22 cellular contexts compared by ENCODE assay signal in genomic region chr3:194370753-194371152, GRCh38. TPM values are rescaled to one million over a fixed set of nuclear protein-coding genes. Genes with fewer than 3 reads are reported as not detected.
DNase-seq lines count a peak whose midpoint lies in the region; ATAC-seq, FAIRE-seq and TF ChIP-seq lines count a peak whose summit lies in the region.
"Had no signal": no experiment of that assay in that cellular context is flagged by ENCODE, and none has a peak within 500 bp of the region (broad histone marks: within the 10 kb centered on the region; RNA-seq: fewer than 3 reads in every experiment).

No MANE protein-coding gene starts in this region.

- no peak overlapping the region for H3K4me3 Mint-ChIP-seq in naive thymus-derived CD8-positive, alpha-beta T cell

- H3K4me3 ChIP-seq in SJSA1 (no peak overlapping the region), epithelial cell of esophagus (ENCODE audit: low read length) (no peak overlapping the region), tibial nerve (no peak overlapping the region)
- H3K4me3 ChIP-seq: Peyer's patch had no signal

- no peaks in the 10 kb centered on the region for H3K36me3 Mint-ChIP-seq in naive thymus-derived CD8-positive, alpha-beta T cell

- TF ChIP-seq EP300 in tibial nerve (IDR thresholded peaks at IDR 0.05): no peak

- TF ChIP-seq POLR2A in tibial nerve (IDR thresholded peaks at IDR 0.05): no peak

- DNase-seq in SIG-M5 treated with dmso at 0.1 percent for 504 hours (lab: John Stamatoyannopoulos, UW; ENCODE audit: unreplicated experiment) (peak; percentile 21), SIG-M5 (lab: John Stamatoyannopoulos, UW) (no peak), SJSA1 (ENCODE audit: low read depth in 1 of 2, low spot score in 2 of 2) (peak in 1 of 2 experiments; percentile 31), epithelial cell of esophagus (ENCODE audit: low read depth) (peak; percentile 8), urothelium cell line (ENCODE audit: low spot score) (peak; percentile 37), NCI-H2196 (lab: John Stamatoyannopoulos, UW; ENCODE audit: unreplicated experiment) (no peak), tibial nerve (ENCODE audit: low spot score in 2 of 2) (no peak)
- no peak for DNase-seq in naive thymus-derived CD8-positive, alpha-beta T cell
- DNase-seq: 8988T, DND-41, GOT3, HFFc6, KG1, NCI-H1092, NCI-H1694 treated with DMSO at 0.1 percent for 48 hours, NCI-H2107, NCI-H226, NCI-H524 treated with DMSO at 0.1 percent for 48 hours, Peyer's patch, SHP77 had no signal

- H3K27me3 ChIP-seq in SJSA1 (replicated peaks) (no peaks in the 10 kb centered on the region), tibial nerve (peaks cover 0 to 4% of the 10 kb centered on the region in 2 donors)
- H3K27me3 ChIP-seq: Peyer's patch had no signal

- no peak for FAIRE-seq in urothelium cell line (lab: Jason Lieb, UNC)
- FAIRE-seq: G401.6 had no signal

- no peaks in the 10 kb centered on the region for H3K9me3 Mint-ChIP-seq in naive thymus-derived CD8-positive, alpha-beta T cell
- H3K9me3 Mint-ChIP-seq: HFFc6 had no signal

- H3K27ac ChIP-seq in SJSA1 (peak overlapping the region; percentile 30; the same call in 1 of the 2 replicates), tibial nerve (no peak overlapping the region)
- H3K27ac ChIP-seq: Peyer's patch had no signal

- 55 to 62% methylated on average over 10 of the region's 10 CpGs for WGBS in tibial nerve, 2 donors

- POLR2A ChIA-PET in naive thymus-derived CD8-positive, alpha-beta T cell (lab: Charles Lee): interaction anchor here (0.7 kb wide), 1 partner anchor 18 kb away, joined by 6 read pairs; no protein-coding TSS in a partner anchor

- no peaks in the 10 kb centered on the region for H3K36me3 ChIP-seq in SJSA1
- H3K36me3 ChIP-seq in tibial nerve: no peaks in the 10 kb centered on the region
- H3K36me3 ChIP-seq: Peyer's patch had no signal

- H3K27ac Mint-ChIP-seq in naive thymus-derived CD8-positive, alpha-beta T cell: no peak overlapping the region
- H3K27ac Mint-ChIP-seq: HFFc6 had no signal

- peaks cover 24 to 70% (median 39%) of the 10 kb centered on the region in 5 donors for H3K27me3 Mint-ChIP-seq in naive thymus-derived CD8-positive, alpha-beta T cell

- no peak for ATAC-seq in naive thymus-derived CD8-positive, alpha-beta T cell

- H3K4me1 Mint-ChIP-seq in naive thymus-derived CD8-positive, alpha-beta T cell: peaks cover 0 to 11% (median under 1%) of the 10 kb centered on the region in 4 donors

- TF ChIP-seq CTCF in epithelial cell of esophagus (IDR thresholded peaks at IDR 0.05; ENCODE audit: insufficient read depth, low read depth, low read length, missing control alignments) (no peak), tibial nerve (IDR thresholded peaks at IDR 0.05) (no peak)

- H3K4me1 ChIP-seq in SJSA1 (replicated peaks) (peaks cover 32% of the 10 kb centered on the region), tibial nerve (peaks cover 0 to 20% (median 0%) of the 10 kb centered on the region in 4 donors)
- H3K4me1 ChIP-seq: Peyer's patch had no signal

- H3K9me3 ChIP-seq in SJSA1 (replicated peaks) (no peaks in the 10 kb centered on the region), tibial nerve (no peaks in the 10 kb centered on the region)
- H3K9me3 ChIP-seq: Peyer's patch had no signal

RNA-seq across cellular contexts. Expression of gene LRRC15, which starts 1.2 kb away (rescaled TPM):
- total RNA-seq in SJSA1 (2014; rRNA removed; shearing (Covaris generic)): 1.4 and 4.9 TPM in 2 replicates
- not detected for total RNA-seq in naive thymus-derived CD8-positive, alpha-beta T cell
- not detected for polyA plus RNA-seq in naive thymus-derived CD8-positive, alpha-beta T cell
- not detected for total RNA-seq in tibial nerve

RNA-seq across cellular contexts. Expression of gene CPN2, which starts 19.6 kb away (rescaled TPM):
- not detected in 2 replicates for total RNA-seq in SJSA1 (2014; rRNA removed; shearing (Covaris generic))
- not detected for total RNA-seq in naive thymus-derived CD8-positive, alpha-beta T cell
- not detected for polyA plus RNA-seq in naive thymus-derived CD8-positive, alpha-beta T cell
- total RNA-seq in tibial nerve: not detected
- total RNA-seq: Peyer's patch had no signal
- polyA plus RNA-seq: BJ had no signal

RNA-seq across cellular contexts. Expression of gene GP5, which starts 28.3 kb away (rescaled TPM):
- not detected in 2 replicates for total RNA-seq in SJSA1 (2014; rRNA removed; shearing (Covaris generic))
- total RNA-seq in naive thymus-derived CD8-positive, alpha-beta T cell: 10 to 100 TPM; 12.2 to 12.8 TPM
- polyA plus RNA-seq in naive thymus-derived CD8-positive, alpha-beta T cell: 1 to 10 TPM; 4.2 to 9.5 (median 5.5) TPM
- not detected for total RNA-seq in tibial nerve
- total RNA-seq: Peyer's patch had no signal
- polyA plus RNA-seq: BJ had no signal

Comparison
In these comparisons a context has a peak if more than half of its experiments do, and no peak if none do; other contexts are left out.
1. DNase-seq: peak in SIG-M5 treated with dmso at 0.1 percent for 504 hours (single experiment), epithelial cell of esophagus (single experiment) and urothelium cell line (single experiment); none in SIG-M5 (single experiment), naive thymus-derived CD8-positive, alpha-beta T cell (0 of 10), NCI-H2196 (single experiment) and tibial nerve (0 of 2).
2. RNA of gene GP5, which starts 28.3 kb away (total RNA-seq): 12.2 to 12.8 TPM in naive thymus-derived CD8-positive, alpha-beta T cell; not detected in SJSA1 and not detected in tibial nerve; every median in the first group is over 10 times any median in the second.